21 cellular contexts compared by ENCODE assay signal in genomic region chr4:176323511-176324160, GRCh38. TPM values are rescaled to one million over a fixed set of nuclear protein-coding genes. Genes with fewer than 3 reads are reported as not detected.
A peak's percentile ranks its signal among the peaks of the same experiment; 100 is the strongest.
DNase-seq lines count a peak whose midpoint lies in the region; ATAC-seq, FAIRE-seq and TF ChIP-seq lines count a peak whose summit lies in the region.
"Had no signal": no experiment of that assay in that cellular context is flagged by ENCODE, and none has a peak within 500 bp of the region (broad histone marks: within the 10 kb centered on the region; RNA-seq: fewer than 3 reads in every experiment).

No MANE protein-coding gene starts in this region.

- H3K36me3 ChIP-seq in SK-N-SH (replicated peaks in 1 of 2; ENCODE audit: control insufficient read depth in 1 of 2, insufficient read depth in 2 of 2, low read length in 1 of 2) (peaks cover 29 to 32% of the 10 kb centered on the region in 2 experiments), PC-3 (ENCODE audit: low read depth, low read length) (peaks cover 8% of the 10 kb centered on the region; the same call in 1 of the 2 replicates), endothelial cell of umbilical vein (ENCODE audit: control insufficient read depth in 2 of 2, extremely low read depth in 1 of 2, insufficient read depth in 2 of 2, low read length in 2 of 2) (no peaks in the 10 kb centered on the region)

- H3K9me3 ChIP-seq in SK-N-SH (no peaks in the 10 kb centered on the region), PC-3 (ENCODE audit: low read length) (no peaks in the 10 kb centered on the region), endothelial cell of umbilical vein (replicated peaks; ENCODE audit: control insufficient read depth, insufficient read depth, low read length) (no peaks in the 10 kb centered on the region)

- H3K4me3 ChIP-seq in SK-N-SH (ENCODE audit: low read depth in 2 of 2, low read length in 1 of 2) (peak overlapping the region in 1 of 2 experiments; percentile 99; a peak in 1 of 4 replicates), PC-3 (ENCODE audit: low read length) (no peak overlapping the region), endothelial cell of umbilical vein (replicated peaks in 1 of 3; ENCODE audit: insufficient read depth in 1 of 3, low read depth in 1 of 3, low read length in 3 of 3) (no peak overlapping the region)

- BruUV-seq in PC-3 (replicated peaks; lab: Mats Ljungman, UMichigan) (no TSS peak), endothelial cell of umbilical vein (replicated peaks; lab: Mats Ljungman, UMichigan) (no TSS peak)

- peaks cover 11% of the 10 kb centered on the region for H3K36me3 Mint-ChIP-seq in osteocyte (ENCODE audit: unreplicated experiment)
- peaks cover 35% of the 10 kb centered on the region for H3K36me3 Mint-ChIP-seq in activated CD8-positive, alpha-beta memory T cell treated with anti-CD3 and anti-CD28 coated beads, Interleukin-2, amount 10 ng/mL, durations not matched to agents 7 days and 5 days

- TF ChIP-seq POLR2A in endothelial cell of umbilical vein (IDR thresholded peaks at IDR 0.05; ENCODE audit: low read depth, low read length), result no peak

- peaks cover 39% of the 10 kb centered on the region for H3K4me1 Mint-ChIP-seq in osteocyte (ENCODE audit: unreplicated experiment)
- H3K4me1 Mint-ChIP-seq in activated CD8-positive, alpha-beta memory T cell treated with anti-CD3 and anti-CD28 coated beads, Interleukin-2, amount 10 ng/mL, durations not matched to agents 7 days and 5 days, result peaks cover 29% of the 10 kb centered on the region

- H3K9me2 ChIP-seq in SK-N-SH, result no peaks in the 10 kb centered on the region; the same call in 1 of the 2 replicates
- H3K9me2 ChIP-seq in PC-3 (replicated peaks; ENCODE audit: low read length), result no peaks in the 10 kb centered on the region

- peaks cover 2% of the 10 kb centered on the region for H3K9me1 ChIP-seq in endothelial cell of umbilical vein (replicated peaks; ENCODE audit: control insufficient read depth, extremely low read depth, insufficient read depth, low read length)

- H2AFZ ChIP-seq in SK-N-SH (ENCODE audit: low read depth) (no peak overlapping the region), PC-3 (ENCODE audit: low read length) (no peak overlapping the region), endothelial cell of umbilical vein (ENCODE audit: low read depth, low read length) (no peak overlapping the region)

- H3K27ac ChIP-seq in SK-N-SH (ENCODE audit: low read depth in 2 of 2, low read length in 1 of 2) (no peak overlapping the region), PC-3 (ENCODE audit: low read length) (no peak overlapping the region), endothelial cell of umbilical vein (ENCODE audit: insufficient read depth, low read depth, low read length) (no peak overlapping the region)
- H3K27ac ChIP-seq: epithelial cell of prostate had no signal

- WGBS in SK-N-SH (ENCODE audit: low lambda C conversion rate), result 94% methylated on average over 3 of the region's 3 CpGs

- no peak overlapping the region for H3K4me3 Mint-ChIP-seq in osteocyte (ENCODE audit: unreplicated experiment)
- no peak overlapping the region for H3K4me3 Mint-ChIP-seq in activated CD8-positive, alpha-beta memory T cell treated with anti-CD3 and anti-CD28 coated beads, Interleukin-2, amount 10 ng/mL, durations not matched to agents 7 days and 5 days

- H3K27me3 Mint-ChIP-seq in osteocyte (ENCODE audit: unreplicated experiment), result no peaks in the 10 kb centered on the region
- no peaks in the 10 kb centered on the region for H3K27me3 Mint-ChIP-seq in activated CD8-positive, alpha-beta memory T cell treated with anti-CD3 and anti-CD28 coated beads, Interleukin-2, amount 10 ng/mL, durations not matched to agents 7 days and 5 days

- H3K4me2 ChIP-seq in SK-N-SH (0 out of 2 replicates have a peak overlapping the region, but pooled peaks have one; percentile 9), PC-3 (ENCODE audit: low read length) (peak overlapping the region; percentile 97; the same call in 1 of the 2 replicates), endothelial cell of umbilical vein (ENCODE audit: insufficient read depth, low read length) (peak overlapping the region; percentile 69)

- ATAC-seq in SK-N-SH treated with all-trans-retinoic acid at 6 μM for 48 hours (no peak), PC-3 (no peak)
- ATAC-seq in activated CD8-positive, alpha-beta memory T cell treated with anti-CD3 and anti-CD28 coated beads, Interleukin-2, amount 10 ng/mL, durations not matched to agents 7 days and 5 days, result no peak
- ATAC-seq: left lobe of liver, right cardiac atrium had no signal

- CTCF ChIA-PET in SK-N-SH (lab: Yijun Ruan, JAX), result interaction anchor here (0.6 to 1.1 kb wide), 2 partner anchors 17 to 289 kb away, joined by 3 to 4 read pairs; no protein-coding TSS in a partner anchor
- CTCF ChIA-PET in PC-3 (lab: Charles Lee), result no interaction called here
- CTCF ChIA-PET in endothelial cell of umbilical vein (lab: Charles Lee), result interaction anchor here (1.0 to 3.4 kb wide), 2 partner anchors 9 to 17 kb away, joined by 3 to 12 read pairs; no protein-coding TSS in a partner anchor
- CTCF ChIA-PET in activated CD8-positive, alpha-beta memory T cell treated with anti-CD3 and anti-CD28 coated beads, Interleukin-2, amount 10 ng/mL, durations not matched to agents 7 days and 5 days (lab: Charles Lee), result interaction anchor here (0.7 kb wide), 1 partner anchor 17 kb away, joined by 3 read pairs; no protein-coding TSS in a partner anchor

- H4K20me1 ChIP-seq in SK-N-SH (ENCODE audit: insufficient read depth) (peaks cover 34% of the 10 kb centered on the region), PC-3 (ENCODE audit: low read length) (peaks cover 31% of the 10 kb centered on the region), endothelial cell of umbilical vein (replicated peaks; ENCODE audit: control insufficient read depth, extremely low read depth, insufficient read depth, low read length) (peaks cover 3% of the 10 kb centered on the region)

- H3K79me2 ChIP-seq in SK-N-SH (ENCODE audit: insufficient read depth) (peaks cover 88% of the 10 kb centered on the region), PC-3 (ENCODE audit: low read length) (peaks cover 75% of the 10 kb centered on the region), endothelial cell of umbilical vein (ENCODE audit: control insufficient read depth, insufficient read depth, low read length) (peaks cover 83% of the 10 kb centered on the region)

- no peak for FAIRE-seq in endothelial cell of umbilical vein (lab: Jason Lieb, UNC)

- H3K9ac ChIP-seq in SK-N-SH, result no peak overlapping the region
- no peak overlapping the region for H3K9ac ChIP-seq in PC-3 (ENCODE audit: low read length)
- H3K9ac ChIP-seq in endothelial cell of umbilical vein (replicated peaks; ENCODE audit: extremely low read depth, insufficient read depth, low read length), result no peak overlapping the region

- no peak for TF ChIP-seq EP300 in SK-N-SH (IDR thresholded peaks at IDR 0.05; ENCODE audit: borderline replicate concordance in 1 of 2, low read depth in 1 of 2, low read length in 1 of 2)

- no peak for TF ChIP-seq RAD21 in SK-N-SH (IDR thresholded peaks at IDR 0.05; ENCODE audit: low read length)

- intact Hi-C loops in PC-3 (cut with micrococcal nuclease), result loop anchor here (5.0 kb wide), 2 partner anchors 51 to 171 kb away; no protein-coding TSS in a partner anchor
- intact Hi-C loops in endothelial cell of umbilical vein (cut with micrococcal nuclease), result loop anchor here (5.0 kb wide), 1 partner anchor 999 kb away; no protein-coding TSS in a partner anchor

- dilution Hi-C loops in endothelial cell of umbilical vein (cut with MboI; ENCODE audit: extremely low pct_ligation_motif_present, low sequenced_read_pairs), result no loop called here

- TF ChIP-seq CTCF in SK-N-SH (IDR thresholded peaks at IDR 0.05) (no peak), PC-3 (conservative IDR thresholded peaks at IDR 0.05; ENCODE audit: low read depth, low read length) (no peak), endothelial cell of umbilical vein (IDR thresholded peaks at IDR 0.05; ENCODE audit: extremely low read depth in 1 of 2, insufficient read depth in 1 of 2, low read depth in 1 of 2, low read length in 2 of 2) (no peak), osteocyte (IDR thresholded peaks at IDR 0.05) (no peak)

- H3K4me1 ChIP-seq in SK-N-SH (ENCODE audit: control insufficient read depth in 1 of 2, insufficient read depth in 2 of 2, low read depth in 1 of 2, low read length in 1 of 2) (peaks cover 4 to 14% of the 10 kb centered on the region in 2 experiments; a peak in 1 of 4 replicates), PC-3 (ENCODE audit: insufficient read depth, low read length) (peaks cover 14% of the 10 kb centered on the region; the same call in 1 of the 2 replicates), endothelial cell of umbilical vein (ENCODE audit: control insufficient read depth, extremely low read depth, insufficient read depth, low read length) (peaks cover 20% of the 10 kb centered on the region)

- peaks cover 19% of the 10 kb centered on the region for H3F3A ChIP-seq in SK-N-SH (replicated peaks; ENCODE audit: insufficient read depth)
- H3F3A ChIP-seq in PC-3 (ENCODE audit: low read length, unreplicated experiment), result no peaks in the 10 kb centered on the region

- H3K27ac Mint-ChIP-seq in osteocyte (ENCODE audit: unreplicated experiment), result peak overlapping the region; percentile 67
- no peak overlapping the region for H3K27ac Mint-ChIP-seq in activated CD8-positive, alpha-beta memory T cell treated with anti-CD3 and anti-CD28 coated beads, Interleukin-2, amount 10 ng/mL, durations not matched to agents 7 days and 5 days
- H3K27ac Mint-ChIP-seq: activated naive CD4-positive, alpha-beta T cell treated with anti-CD3 and anti-CD28 coated beads for 36 hours had no signal

- no peaks in the 10 kb centered on the region for H3K9me3 Mint-ChIP-seq in osteocyte (ENCODE audit: unreplicated experiment)
- H3K9me3 Mint-ChIP-seq in activated CD8-positive, alpha-beta memory T cell treated with anti-CD3 and anti-CD28 coated beads, Interleukin-2, amount 10 ng/mL, durations not matched to agents 7 days and 5 days (ENCODE audit: low read depth), result no peaks in the 10 kb centered on the region
- H3K9me3 Mint-ChIP-seq: activated naive CD4-positive, alpha-beta T cell treated with anti-CD3 and anti-CD28 coated beads for 36 hours; nephron had no signal

- DNase-seq in SK-N-SH (no peak), PC-3 (no peak), endothelial cell of umbilical vein (ENCODE audit: low read depth, low spot score) (no peak), osteocyte (ENCODE audit: extremely low spot score, unreplicated experiment) (no peak), T-helper 1 cell (no peak), Kasumi-1 (lab: John Stamatoyannopoulos, UW) (no peak)
- DNase-seq in activated CD8-positive, alpha-beta memory T cell treated with anti-CD3 and anti-CD28 coated beads, Interleukin-2, amount 10 ng/mL, durations not matched to agents 7 days and 5 days, result no peak
- DNase-seq: 8988T; activated CD8-positive, alpha-beta memory T cell treated with anti-CD3 and anti-CD28 coated beads for 24 hours; activated naive CD4-positive, alpha-beta T cell treated with anti-CD3 and anti-CD28 coated beads for 36 hours; H7; hippocampal formation; NCI-H2081; right cardiac atrium; Right ventricle myocardium superior; stimulated activated CD4-positive, alpha-beta T cell treated with anti-CD3 and anti-CD28 coated beads, Interleukin-4, amount 100 ng/mL, for 24 hours; stimulated activated naive CD4-positive, alpha-beta T cell had no signal

- H3K27me3 ChIP-seq in SK-N-SH (ENCODE audit: insufficient read depth) (no peaks in the 10 kb centered on the region), PC-3 (ENCODE audit: low read length) (no peaks in the 10 kb centered on the region), endothelial cell of umbilical vein (ENCODE audit: control insufficient read depth in 2 of 2, insufficient read depth in 2 of 2, low read length in 2 of 2) (no peaks in the 10 kb centered on the region)

- POLR2A ChIA-PET in SK-N-SH (lab: Yijun Ruan, JAX), result no interaction called here
- POLR2A ChIA-PET in PC-3 (lab: Charles Lee; ENCODE audit: unreplicated experiment), result no interaction called here
- POLR2A ChIA-PET in endothelial cell of umbilical vein (lab: Charles Lee), result no interaction called here

RNA-seq across cellular contexts. Expression of gene SPCS3, which starts 3.9 kb away (rescaled TPM):
- 27.7 and 37.4 TPM in 2 replicates for polyA plus RNA-seq in SK-N-SH (2012; rRNA removed)
- polyA plus RNA-seq in SK-N-SH (2012; cell fraction: cytosol; rRNA removed), result 41.4 and 52.3 TPM in 2 replicates
- polyA plus RNA-seq in SK-N-SH (2012; cell fraction: nucleus; rRNA removed), result 32.3 and 42.6 TPM in 2 replicates
- total RNA-seq in PC-3 (2014; rRNA removed), result 42.4 and 56.1 TPM in 2 replicates
- 179 and 183 TPM in 2 replicates for total RNA-seq in endothelial cell of umbilical vein
- 25.4 and 36.4 TPM in 2 replicates for polyA plus RNA-seq in endothelial cell of umbilical vein
- polyA plus RNA-seq in endothelial cell of umbilical vein (2011; cell fraction: cytosol; rRNA removed), result 31.0 and 36.5 TPM in 2 replicates
- 49.4 and 73.0 TPM in 2 replicates for polyA plus RNA-seq in endothelial cell of umbilical vein (2011; cell fraction: nucleus; rRNA removed)
- polyA plus RNA-seq in endothelial cell of umbilical vein (2012), result 71.9 and 75.1 TPM in 2 replicates
- polyA minus RNA-seq in endothelial cell of umbilical vein, result 37.2 and 49.0 TPM in 2 replicates
- 31.7 TPM for polyA minus RNA-seq in endothelial cell of umbilical vein (2011; cell fraction: cytosol; rRNA and poly(A)+ RNA removed)
- polyA minus RNA-seq in endothelial cell of umbilical vein (2011; cell fraction: nucleus; rRNA and poly(A)+ RNA removed), result 131 and 158 TPM in 2 replicates
- total RNA-seq in osteocyte, result 118 and 128 TPM in 2 replicates
- 100 to 1,000 TPM; 154 to 169 TPM for total RNA-seq in activated CD8-positive, alpha-beta memory T cell treated with anti-CD3 and anti-CD28 coated beads, Interleukin-2, amount 10 ng/mL, durations not matched to agents 7 days and 5 days

RNA-seq across cellular contexts. Expression of gene ASB5, which starts 54.6 kb away (rescaled TPM):
- polyA plus RNA-seq in SK-N-SH (2012; rRNA removed) (0.13 and 0.54 TPM in 2 replicates), endothelial cell of umbilical vein (not detected in 2 replicates)
- 0.12 and 0.35 TPM in 2 replicates for polyA plus RNA-seq in SK-N-SH (2012; cell fraction: cytosol; rRNA removed)
- polyA plus RNA-seq in SK-N-SH (2012; cell fraction: nucleus; rRNA removed), result 0.34 and 0.51 TPM in 2 replicates
- total RNA-seq in PC-3 (2014; rRNA removed) (not detected in 2 replicates), endothelial cell of umbilical vein (not detected in 2 replicates), osteocyte (0.32 TPM in 1 of 2 replicates, not detected in the other)
- not detected in 2 replicates for polyA plus RNA-seq in endothelial cell of umbilical vein (2011; cell fraction: cytosol; rRNA removed)
- 0.04 TPM in 1 of 2 replicates, not detected in the other for polyA plus RNA-seq in endothelial cell of umbilical vein (2011; cell fraction: nucleus; rRNA removed)
- polyA plus RNA-seq in endothelial cell of umbilical vein (2012), result not detected in 2 replicates
- polyA minus RNA-seq in endothelial cell of umbilical vein, result not detected in 2 replicates
- not detected for polyA minus RNA-seq in endothelial cell of umbilical vein (2011; cell fraction: cytosol; rRNA and poly(A)+ RNA removed)
- not detected in 2 replicates for polyA minus RNA-seq in endothelial cell of umbilical vein (2011; cell fraction: nucleus; rRNA and poly(A)+ RNA removed)
- total RNA-seq in activated CD8-positive, alpha-beta memory T cell treated with anti-CD3 and anti-CD28 coated beads, Interleukin-2, amount 10 ng/mL, durations not matched to agents 7 days and 5 days, result not detected
- total RNA-seq: activated naive CD4-positive, alpha-beta T cell treated with anti-CD3 and anti-CD28 coated beads for 36 hours; left lobe of liver had no signal

Comparison
In these comparisons a context has a peak if more than half of its experiments do, and no peak if none do; other contexts are left out.
1. H3K4me2 ChIP-seq: peak in every context shown above with its lines; median percentile 97 in PC-3; 69 in endothelial cell of umbilical vein; 9 in SK-N-SH.